In genomic region chr6:133890941-133891813, GRCh38 we compare ENCODE assay signal across 9 cellular contexts. TPM values are rescaled to one million over a fixed set of nuclear protein-coding genes. Genes with fewer than 3 reads are reported as not detected.
DNase-seq lines count a peak whose midpoint lies in the region; ATAC-seq, FAIRE-seq and TF ChIP-seq lines count a peak whose summit lies in the region.
"Had no signal": no experiment of that assay in that cellular context is flagged by ENCODE, and none has a peak within 500 bp of the region (broad histone marks: within the 10 kb centered on the region; RNA-seq: fewer than 3 reads in every experiment).

No MANE protein-coding gene starts in this region.

- no peaks in the 10 kb centered on the region for H3K36me3 ChIP-seq in SK-N-MC (ENCODE audit: insufficient read depth, low read length)

- H3K4me3 ChIP-seq in SK-N-MC: peak overlapping the region; percentile 61

- TF ChIP-seq CTCF in mesothelial cell of epicardium (IDR thresholded peaks at IDR 0.05; ENCODE audit: unreplicated experiment): no peak

- H3K9me3 ChIP-seq in SK-N-MC (ENCODE audit: low read depth, low read length): no peaks in the 10 kb centered on the region

- DNase-seq in NCI-H1694 treated with DMSO at 0.1 percent for 48 hours (lab: John Stamatoyannopoulos, UW) (peak; percentile 21), NCI-H1694 (lab: John Stamatoyannopoulos, UW) (no peak), SK-N-MC (ENCODE audit: low read depth, low spot score) (no peak), ecto neural progenitor cell (ENCODE audit: low spot score) (peak; percentile 67), mesothelial cell of epicardium (ENCODE audit: low spot score in 2 of 2, unreplicated experiment in 2 of 2) (peak in 1 of 2 experiments; percentile 55), urothelium cell line (ENCODE audit: low spot score) (peak; percentile 70)

- H3K4me1 Mint-ChIP-seq in mesothelial cell of epicardium: peaks cover 68% of the 10 kb centered on the region

- no peak overlapping the region for H3K9ac ChIP-seq in SK-N-MC (ENCODE audit: insufficient read length)

- no peaks in the 10 kb centered on the region for H3K9me3 Mint-ChIP-seq in mesothelial cell of epicardium

- peak overlapping the region; percentile 74 for H3K27ac Mint-ChIP-seq in mesothelial cell of epicardium

- peaks cover 98% of the 10 kb centered on the region for H3K27me3 Mint-ChIP-seq in mesothelial cell of epicardium (ENCODE audit: low read depth)

- FAIRE-seq in urothelium cell line (lab: Jason Lieb, UNC): no peak

- H3K36me3 Mint-ChIP-seq in mesothelial cell of epicardium: no peaks in the 10 kb centered on the region

- H3K4me3 Mint-ChIP-seq in mesothelial cell of epicardium: peak overlapping the region; percentile 71

- no peak for ATAC-seq in HG02759 (IDR thresholded peaks at IDR 0.05; ENCODE audit: unreplicated experiment)
- no peak for ATAC-seq in HG03565 (IDR thresholded peaks at IDR 0.05; ENCODE audit: unreplicated experiment)

- H3K27ac ChIP-seq in SK-N-MC: no peak overlapping the region

RNA-seq across cellular contexts. Expression of gene TCF21, which starts 2.3 kb away (rescaled TPM):
- 4.7 to 5.3 TPM (median 5.0 TPM) in 3 replicates for total RNA-seq in mesothelial cell of epicardium
- total RNA-seq: T-helper 2 cell treated with Interferon-gamma antibody and Interleukin-4, amounts not matched to agents 100 ng/mL and 5 ng/mL, for 36 hours had no signal

Comparison
In these comparisons a context has a peak if more than half of its experiments do, and no peak if none do; other contexts are left out.
1. DNase-seq: peak in NCI-H1694 treated with DMSO at 0.1 percent for 48 hours (single experiment), ecto neural progenitor cell (single experiment) and urothelium cell line (single experiment); none in NCI-H1694 (single experiment) and SK-N-MC (single experiment).